8 cellular contexts compared by ENCODE assay signal in genomic region chr16:89289428-89290395, GRCh38.
DNase-seq lines count a peak whose midpoint lies in the region; ATAC-seq and TF ChIP-seq lines count a peak whose summit lies in the region.

No MANE protein-coding gene starts in this region.

- DNase-seq in ELF-1 (ENCODE audit: low read depth, low spot score) (peak; percentile 89), T-helper 22 cell (ENCODE audit: low read depth) (peak; percentile 23), anterior cingulate cortex (lab: John Stamatoyannopoulos, UW) (peak in 45 of 58 donors; percentile 10 to 71 (median 35)), hippocampal formation (lab: John Stamatoyannopoulos, UW) (peak; percentile 22 to 54), spleen (peak; percentile 92), NCI-H2107 treated with DMSO at 0.1 percent for 48 hours (lab: John Stamatoyannopoulos, UW; ENCODE audit: unreplicated experiment) (no peak)

- TF ChIP-seq POLR2A in spleen (IDR thresholded peaks at IDR 0.05), result no peak

- 74 to 83% (median 78%) methylated on average over 17 to 25 of the region's 25 CpGs for WGBS in spleen, 5 donors

- H3K27ac ChIP-seq in spleen, result no peak overlapping the region

- peaks cover 0 to 38% (median 5%) of the 10 kb centered on the region in 6 donors for H3K4me1 ChIP-seq in spleen

- peak; percentile 52 for TF ChIP-seq RAD21 in Ishikawa (IDR thresholded peaks at IDR 0.05; ENCODE audit: low read depth)

- TF ChIP-seq CTCF in spleen (IDR thresholded peaks at IDR 0.05 in 8 of 11, conservative IDR thresholded peaks at IDR 0.05 in 3 of 11), result peak; percentile 6 to 88 (median 76)

- intact Hi-C loops in spleen (cut with DNase I; ENCODE audit: low total_unique reads), result no loop called here

- H3K27me3 ChIP-seq in spleen (replicated peaks in 1 of 7), result no peaks in the 10 kb centered on the region

- H3K36me3 ChIP-seq in spleen, result peaks cover under 1 to 80% (median 60%) of the 10 kb centered on the region in 6 donors

- no peak overlapping the region for H3K4me3 ChIP-seq in spleen

- H3K9me3 ChIP-seq in spleen, result no peaks in the 10 kb centered on the region

- TF ChIP-seq EP300 in Ishikawa (IDR thresholded peaks at IDR 0.05; ENCODE audit: borderline replicate concordance), result no peak

- no peak for ATAC-seq in HG03469 (IDR thresholded peaks at IDR 0.05; ENCODE audit: unreplicated experiment)

TF ChIP-seq in Ishikawa, 13 proteins besides CTCF, POLR2A, EP300 and RAD21:
- 0 out of 2 replicates have a peak, but pooled peaks have one; percentile 29 for TF ChIP-seq MAX (IDR thresholded peaks at IDR 0.05)
- TF ChIP-seq ZBTB7A (IDR thresholded peaks at IDR 0.05; ENCODE audit: low read depth), result no peak
- TF ChIP-seq TEAD4 (IDR thresholded peaks at IDR 0.05), result peak; percentile 51; the same call in 1 of the 2 replicates
